In the genomic region with DNA sequence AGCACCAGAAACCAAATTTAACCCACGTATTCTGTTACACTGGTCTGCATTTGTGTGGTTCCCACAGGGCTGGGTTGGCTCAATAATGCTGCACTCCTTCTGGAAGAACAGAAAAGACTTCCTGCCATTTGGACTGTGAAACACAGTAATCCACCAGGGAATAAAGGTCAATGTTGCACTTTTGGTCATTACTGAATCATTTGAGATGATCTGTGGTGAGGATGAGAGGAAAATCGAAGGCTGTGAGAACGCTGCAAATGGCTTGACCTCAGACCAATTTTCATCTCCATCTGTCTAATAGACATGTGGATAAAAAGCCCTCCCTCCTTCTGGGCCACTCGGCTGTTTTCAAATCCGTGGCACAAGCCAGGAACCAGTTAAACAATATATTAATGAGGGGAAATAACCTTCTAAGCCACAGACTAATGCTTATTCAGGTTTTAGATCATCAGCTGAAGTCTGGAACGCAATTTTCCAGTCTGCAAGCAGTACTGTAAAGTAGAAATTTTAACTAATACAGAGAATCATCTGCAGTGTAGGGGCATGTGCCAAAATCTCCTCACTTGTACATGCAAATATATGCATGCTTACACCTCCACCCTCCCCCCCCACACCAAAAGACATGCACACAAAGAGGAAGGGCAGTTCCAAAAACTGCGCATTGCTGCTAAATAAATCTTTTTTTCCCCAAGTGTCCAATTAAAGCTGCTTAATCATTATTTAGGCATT, we compare ENCODE assay signal across 1 cellular context.
TF ChIP-seq lines count a peak whose summit lies in the region.

No MANE protein-coding gene starts in this region.

TF ChIP-seq in liver, 16 proteins besides CTCF, POLR2A, EP300 and RAD21 (continued from another document):
- TF ChIP-seq, protein P1, sequence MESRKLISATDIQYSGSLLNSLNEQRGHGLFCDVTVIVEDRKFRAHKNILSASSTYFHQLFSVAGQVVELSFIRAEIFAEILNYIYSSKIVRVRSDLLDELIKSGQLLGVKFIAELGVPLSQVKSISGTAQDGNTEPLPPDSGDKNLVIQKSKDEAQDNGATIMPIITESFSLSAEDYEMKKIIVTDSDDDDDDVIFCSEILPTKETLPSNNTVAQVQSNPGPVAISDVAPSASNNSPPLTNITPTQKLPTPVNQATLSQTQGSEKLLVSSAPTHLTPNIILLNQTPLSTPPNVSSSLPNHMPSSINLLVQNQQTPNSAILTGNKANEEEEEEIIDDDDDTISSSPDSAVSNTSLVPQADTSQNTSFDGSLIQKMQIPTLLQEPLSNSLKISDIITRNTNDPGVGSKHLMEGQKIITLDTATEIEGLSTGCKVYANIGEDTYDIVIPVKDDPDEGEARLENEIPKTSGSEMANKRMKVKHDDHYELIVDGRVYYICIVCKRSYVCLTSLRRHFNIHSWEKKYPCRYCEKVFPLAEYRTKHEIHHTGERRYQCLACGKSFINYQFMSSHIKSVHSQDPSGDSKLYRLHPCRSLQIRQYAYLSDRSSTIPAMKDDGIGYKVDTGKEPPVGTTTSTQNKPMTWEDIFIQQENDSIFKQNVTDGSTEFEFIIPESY (IDR thresholded peaks at IDR 0.05) = no peak
- peak; percentile 81 to 83 for TF ChIP-seq HNF4A (conservative IDR thresholded peaks at IDR 0.05)
- no peak for TF ChIP-seq EGR1 (IDR thresholded peaks at IDR 0.05; ENCODE audit: low read depth in 2 of 2)
- no peak for TF ChIP-seq HNF4G (IDR thresholded peaks at IDR 0.05)
- TF ChIP-seq FOXA2 (IDR thresholded peaks at IDR 0.05) = no peak
- no peak for TF ChIP-seq NR2F2 (IDR thresholded peaks at IDR 0.05)
- TF ChIP-seq TAF1 (conservative IDR thresholded peaks at IDR 0.05) = no peak
- peak; percentile 22 for TF ChIP-seq SP1 (IDR thresholded peaks at IDR 0.05)
- TF ChIP-seq GABPA (IDR thresholded peaks at IDR 0.05 in 1 of 2, conservative IDR thresholded peaks at IDR 0.05 in 1 of 2) = no peak
- TF ChIP-seq, protein P2, sequence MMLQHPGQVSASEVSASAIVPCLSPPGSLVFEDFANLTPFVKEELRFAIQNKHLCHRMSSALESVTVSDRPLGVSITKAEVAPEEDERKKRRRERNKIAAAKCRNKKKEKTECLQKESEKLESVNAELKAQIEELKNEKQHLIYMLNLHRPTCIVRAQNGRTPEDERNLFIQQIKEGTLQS (IDR thresholded peaks at IDR 0.05) = no peak
TF ChIP-seq in liver: peak in this region for 5.
